ENCODE assay signal across 17 cellular contexts in genomic region chr6:81939774-81940165, GRCh38.
A peak's percentile ranks its signal among the peaks of the same experiment; 100 is the strongest.
DNase-seq lines count a peak whose midpoint lies in the region; TF ChIP-seq lines count a peak whose summit lies in the region.
"Had no signal": no experiment of that assay in that cellular context is flagged by ENCODE, and none has a peak within 500 bp of the region (broad histone marks: within the 10 kb centered on the region; RNA-seq: fewer than 3 reads in every experiment).

No MANE protein-coding gene starts in this region.

- peaks cover 0 to 10% (median 0%) of the 10 kb centered on the region in 5 donors for H3K9me3 Mint-ChIP-seq in CD8-positive, alpha-beta memory T cell
- H3K9me3 Mint-ChIP-seq: activated T-helper 2 cell treated with anti-CD3 and anti-CD28 coated beads, Interferon-gamma antibody, Interleukin-2, Interleukin-4, amounts not matched to agents 10 μg/mL and 5 μg/mL and 100 μg/mL, durations not matched to agents 14 hours and 24 hours and 36 hours had no signal

- H3K9me3 ChIP-seq in GM23248 (ENCODE audit: low read depth) (no peaks in the 10 kb centered on the region), SJSA1 (replicated peaks) (no peaks in the 10 kb centered on the region), vagina (no peaks in the 10 kb centered on the region)
- no peaks in the 10 kb centered on the region for H3K9me3 ChIP-seq in CD8-positive, alpha-beta memory T cell (ENCODE audit: low read length)
- H3K9me3 ChIP-seq: lower lobe of right lung had no signal

- no peak overlapping the region for H3K27ac Mint-ChIP-seq in CD8-positive, alpha-beta memory T cell
- H3K27ac Mint-ChIP-seq: activated T-helper 2 cell treated with anti-CD3 and anti-CD28 coated beads, Interferon-gamma antibody, Interleukin-2, Interleukin-4, amounts not matched to agents 10 μg/mL and 5 μg/mL and 100 μg/mL, durations not matched to agents 14 hours and 24 hours and 36 hours; natural killer cell treated with Interleukin-12 subunit alpha and Interleukin-12 subunit beta and Interleukin-15 and Interleukin-18, amount 100 ng/mL, for 72 hours had no signal

- no peaks in the 10 kb centered on the region for H3K9me2 ChIP-seq in GM23248 (ENCODE audit: insufficient read depth)

- intact Hi-C loops in vagina (cut with DNase I) = no loop called here

- no peaks in the 10 kb centered on the region for H3K36me3 Mint-ChIP-seq in CD8-positive, alpha-beta memory T cell
- H3K36me3 Mint-ChIP-seq: natural killer cell treated with Interleukin-12 subunit alpha and Interleukin-12 subunit beta and Interleukin-15 and Interleukin-18, amount 100 ng/mL, for 72 hours had no signal

- POLR2A ChIA-PET in CD8-positive, alpha-beta memory T cell (lab: Charles Lee) = no interaction called here

- TF ChIP-seq CTCF in fibroblast of mammary gland (conservative IDR thresholded peaks at IDR 0.05; ENCODE audit: control insufficient read depth, insufficient read depth, low read depth, low read length) (no peak), vagina (IDR thresholded peaks at IDR 0.05) (no peak)

- peak overlapping the region; percentile 77 for H3K27ac ChIP-seq in GM23248
- H3K27ac ChIP-seq in SJSA1 = peak overlapping the region; percentile 35; the same call in 1 of the 2 replicates
- no peak overlapping the region for H3K27ac ChIP-seq in vagina
- H3K27ac ChIP-seq in CD8-positive, alpha-beta memory T cell (ENCODE audit: low read depth, low read length) = no peak overlapping the region
- H3K27ac ChIP-seq: lower lobe of right lung had no signal

- H3K27me3 Mint-ChIP-seq in CD8-positive, alpha-beta memory T cell = peaks cover 0 to 1% of the 10 kb centered on the region in 2 donors
- H3K27me3 Mint-ChIP-seq: natural killer cell treated with Interleukin-12 subunit alpha and Interleukin-12 subunit beta and Interleukin-15 and Interleukin-18, amount 100 ng/mL, for 72 hours had no signal

- H3K4me3 ChIP-seq in GM23248 (0 out of 2 replicates have a peak overlapping the region, but pooled peaks have one; percentile 29), SJSA1 (no peak overlapping the region), fibroblast of mammary gland (ENCODE audit: control insufficient read depth, low read depth, low read length) (no peak overlapping the region), vagina (no peak overlapping the region)
- no peak overlapping the region for H3K4me3 ChIP-seq in CD8-positive, alpha-beta memory T cell (ENCODE audit: low read length)
- H3K4me3 ChIP-seq: lower lobe of right lung had no signal

- H2AFZ ChIP-seq in GM23248 = peak overlapping the region; percentile 8

- in situ Hi-C loops in GM23248 (cut with MboI) = no loop called here

- peak overlapping the region; percentile 11 for H3K9ac ChIP-seq in GM23248

- DNase-seq in GM23248 = peak; percentile 21
- DNase-seq in SJSA1 (ENCODE audit: low read depth in 1 of 2, low spot score in 2 of 2) = no peak
- peak; percentile 11 for DNase-seq in fibroblast of mammary gland (ENCODE audit: low read depth)
- DNase-seq in retina = peak; percentile 2
- DNase-seq in vagina (ENCODE audit: extremely low spot score in 2 of 2) = no peak
- no peak for DNase-seq in CD8-positive, alpha-beta memory T cell
- no peak for DNase-seq in mesenteric fat pad (ENCODE audit: low spot score)
- no peak for DNase-seq in NCI-H748 (lab: John Stamatoyannopoulos, UW; ENCODE audit: unreplicated experiment)
- DNase-seq: activated CD4-positive, CD25-positive, alpha-beta regulatory T cell treated with anti-CD3 and anti-CD28 coated beads, Interleukin-2, amount 50 U/mL, for 72 hours; lower lobe of right lung; NCI-H187 treated with DMSO at 0.1 percent for 48 hours; NCI-H446 treated with DMSO at 0.1 percent for 48 hours; Right ventricle myocardium superior; stimulated activated CD4-positive, alpha-beta T cell treated with anti-CD3 and anti-CD28 coated beads, Interleukin-15, amount 100 ng/mL, for 24 hours; stimulated activated naive CD4-positive, alpha-beta T cell treated with Interleukin-2 at 50 U/mL for 16 hours had no signal

- H3K27me3 ChIP-seq in GM23248 (replicated peaks; ENCODE audit: insufficient read depth) (no peaks in the 10 kb centered on the region), SJSA1 (replicated peaks) (no peaks in the 10 kb centered on the region), vagina (no peaks in the 10 kb centered on the region)
- H3K27me3 ChIP-seq in CD8-positive, alpha-beta memory T cell (ENCODE audit: insufficient read depth, low read length, poor library complexity, severe bottlenecking) = no peaks in the 10 kb centered on the region

- H3K4me2 ChIP-seq in GM23248 (ENCODE audit: unreplicated experiment) = peak overlapping the region; percentile 52

- H3K4me1 ChIP-seq in GM23248 (ENCODE audit: insufficient read depth) (peaks cover 44% of the 10 kb centered on the region), SJSA1 (replicated peaks) (peaks cover 34% of the 10 kb centered on the region), vagina (no peaks in the 10 kb centered on the region)
- H3K4me1 ChIP-seq in CD8-positive, alpha-beta memory T cell (ENCODE audit: insufficient read depth, low read length) = no peaks in the 10 kb centered on the region

- WGBS in GM23248 (ENCODE audit: low coverage in 1 of 2, low lambda C conversion rate in 2 of 2, missing lambda C conversion rate in 2 of 2), 2 experiments = 72 to 81% methylated on average over 3 of the region's 3 CpGs

- no peaks in the 10 kb centered on the region for H3K79me2 ChIP-seq in GM23248 (ENCODE audit: insufficient read depth)

- peaks cover 47% of the 10 kb centered on the region for H3F3A ChIP-seq in GM23248 (ENCODE audit: insufficient read depth)

- CTCF ChIA-PET in CD8-positive, alpha-beta memory T cell (lab: Charles Lee) = no interaction called here

- no peak for TF ChIP-seq POLR2A in vagina (IDR thresholded peaks at IDR 0.05)

- H3K4me1 Mint-ChIP-seq in CD8-positive, alpha-beta memory T cell = no peaks in the 10 kb centered on the region

- no peaks in the 10 kb centered on the region for H4K20me1 ChIP-seq in GM23248 (ENCODE audit: insufficient read depth)

- H3K36me3 ChIP-seq in GM23248 (ENCODE audit: low read depth) = no peaks in the 10 kb centered on the region
- H3K36me3 ChIP-seq in SJSA1 = no peaks in the 10 kb centered on the region
- H3K36me3 ChIP-seq in vagina = no peaks in the 10 kb centered on the region
- H3K36me3 ChIP-seq in CD8-positive, alpha-beta memory T cell (ENCODE audit: insufficient read depth, low read length) = no peaks in the 10 kb centered on the region
- H3K36me3 ChIP-seq: lower lobe of right lung had no signal

- H3K4me3 Mint-ChIP-seq in CD8-positive, alpha-beta memory T cell = no peak overlapping the region
- H3K4me3 Mint-ChIP-seq: natural killer cell treated with Interleukin-12 subunit alpha and Interleukin-12 subunit beta and Interleukin-15 and Interleukin-18, amount 100 ng/mL, for 72 hours had no signal

Comparison
In these comparisons a context has a peak if more than half of its experiments do, and no peak if none do; other contexts are left out.
1. DNase-seq: peak in GM23248 (single experiment), fibroblast of mammary gland (single experiment) and retina (single experiment); none in SJSA1 (0 of 2), vagina (0 of 2), CD8-positive, alpha-beta memory T cell (0 of 5), mesenteric fat pad (single experiment) and NCI-H748 (single experiment).
2. H3K27ac ChIP-seq: peak in GM23248 (single experiment) and SJSA1 (single experiment); none in vagina (single experiment) and CD8-positive, alpha-beta memory T cell (single experiment).